In the genomic region with DNA sequence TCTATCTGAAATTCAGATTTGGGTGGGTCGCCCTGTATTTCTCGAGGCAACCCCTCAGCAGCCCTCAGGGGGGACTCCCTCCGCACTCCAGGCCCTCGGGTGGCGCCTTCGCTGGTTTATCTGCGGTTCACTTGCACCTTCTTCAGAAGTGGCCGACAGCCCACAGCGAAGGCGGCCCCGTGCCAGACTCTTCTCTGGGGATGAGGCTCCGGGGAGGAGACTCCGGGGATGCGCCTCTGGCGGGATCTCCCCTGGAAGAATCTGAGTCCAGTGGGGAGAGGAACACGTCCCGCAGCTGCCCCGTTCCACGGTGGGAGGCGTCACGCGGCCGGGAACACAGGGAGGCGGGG, we compare ENCODE assay signal across 8 cellular contexts.
A peak's percentile ranks its signal among the peaks of the same experiment; 100 is the strongest.
DNase-seq lines count a peak whose midpoint lies in the region; ATAC-seq lines count a peak whose summit lies in the region.

No MANE protein-coding gene starts in this region.

- H3K4me1 ChIP-seq in effector memory CD4-positive, alpha-beta T cell (ENCODE audit: control insufficient read depth, insufficient read depth, low read length, poor library complexity, severe bottlenecking): peaks cover 4% of the 10 kb centered on the region
- H3K4me1 ChIP-seq in mucosa of stomach (ENCODE audit: control insufficient read depth, insufficient read depth, low read length) (no peaks in the 10 kb centered on the region), thymus (ENCODE audit: control insufficient read depth, insufficient read depth, low read length) (peaks cover 3% of the 10 kb centered on the region)

- H3K36me3 Mint-ChIP-seq in T-helper 2 cell treated with Interferon-gamma antibody and Interleukin-4, amounts not matched to agents 5 μg/mL and 100 μg/mL, for 36 hours (ENCODE audit: low read depth): no peaks in the 10 kb centered on the region

- no peak overlapping the region for H3K27ac Mint-ChIP-seq in T-helper 2 cell treated with Interferon-gamma antibody and Interleukin-4, amounts not matched to agents 5 μg/mL and 100 μg/mL, for 36 hours

- H3K27ac ChIP-seq in effector memory CD4-positive, alpha-beta T cell (ENCODE audit: insufficient read depth, low read length, poor library complexity, severe bottlenecking): no peak overlapping the region
- no peak overlapping the region for H3K27ac ChIP-seq in thymus (ENCODE audit: low read depth)

- H3K9me3 Mint-ChIP-seq in T-helper 2 cell treated with Interferon-gamma antibody and Interleukin-4, amounts not matched to agents 5 μg/mL and 100 μg/mL, for 36 hours: no peaks in the 10 kb centered on the region

- H3K4me3 ChIP-seq in effector memory CD4-positive, alpha-beta T cell (ENCODE audit: insufficient read depth, low read depth, low read length, poor library complexity, severe bottlenecking): peak overlapping the region; percentile 56
- peak overlapping the region; percentile 60 for H3K4me3 ChIP-seq in mucosa of stomach (ENCODE audit: low read length)
- H3K4me3 ChIP-seq in thymus (ENCODE audit: low read length): peak overlapping the region; percentile 60

- H3K4me3 Mint-ChIP-seq in T-helper 2 cell treated with Interferon-gamma antibody and Interleukin-4, amounts not matched to agents 5 μg/mL and 100 μg/mL, for 36 hours: peak overlapping the region; percentile 75

- H3K9ac ChIP-seq in mucosa of stomach (ENCODE audit: low read length): peak overlapping the region; percentile 69

- ATAC-seq in activated CD4-positive, CD25-positive, alpha-beta regulatory T cell treated with anti-CD3 and anti-CD28 coated beads, Interleukin-2, amount 50 U/mL, for 24 hours: peak; percentile 33 to 43
- peak; percentile 19 for ATAC-seq in HG03095 (IDR thresholded peaks at IDR 0.05; ENCODE audit: unreplicated experiment)

- 2% methylated on average over 24 of the region's 24 CpGs for WGBS in thymus

- H3K27me3 ChIP-seq in effector memory CD4-positive, alpha-beta T cell (replicated peaks; ENCODE audit: control insufficient read depth, insufficient read depth, low read length, poor library complexity, severe bottlenecking): no peaks in the 10 kb centered on the region
- peaks cover 5% of the 10 kb centered on the region for H3K27me3 ChIP-seq in mucosa of stomach (ENCODE audit: control insufficient read depth, insufficient read depth, low read length)
- no peaks in the 10 kb centered on the region for H3K27me3 ChIP-seq in thymus (ENCODE audit: control insufficient read depth, insufficient read depth)

- H3K27me3 Mint-ChIP-seq in T-helper 2 cell treated with Interferon-gamma antibody and Interleukin-4, amounts not matched to agents 5 μg/mL and 100 μg/mL, for 36 hours (ENCODE audit: low read depth): peaks cover 24% of the 10 kb centered on the region

- H3K36me3 ChIP-seq in effector memory CD4-positive, alpha-beta T cell (ENCODE audit: control insufficient read depth, insufficient read depth, low read length): no peaks in the 10 kb centered on the region
- H3K36me3 ChIP-seq in mucosa of stomach (ENCODE audit: control insufficient read depth, insufficient read depth, low read length): no peaks in the 10 kb centered on the region
- no peaks in the 10 kb centered on the region for H3K36me3 ChIP-seq in thymus (ENCODE audit: control insufficient read depth, insufficient read depth)

- H3K4me1 Mint-ChIP-seq in T-helper 2 cell treated with Interferon-gamma antibody and Interleukin-4, amounts not matched to agents 5 μg/mL and 100 μg/mL, for 36 hours (ENCODE audit: low read depth): peaks cover 3% of the 10 kb centered on the region

- no peak for DNase-seq in activated CD4-positive, CD25-positive, alpha-beta regulatory T cell treated with anti-CD3 and anti-CD28 coated beads, Interleukin-2, amount 50 U/mL, for 72 hours
- no peak for DNase-seq in T-helper 2 cell treated with Interferon-gamma antibody and Interleukin-4, amounts not matched to agents 5 μg/mL and 100 μg/mL, for 36 hours (ENCODE audit: low spot score)
- no peak for DNase-seq in effector memory CD4-positive, alpha-beta T cell
- no peak for DNase-seq in T1000 (lab: John Stamatoyannopoulos, UW)

- H3K9me3 ChIP-seq in effector memory CD4-positive, alpha-beta T cell (ENCODE audit: control insufficient read depth, low read length): no peaks in the 10 kb centered on the region
- H3K9me3 ChIP-seq in mucosa of stomach (ENCODE audit: control insufficient read depth, low read length) (no peaks in the 10 kb centered on the region), thymus (ENCODE audit: control insufficient read depth) (no peaks in the 10 kb centered on the region)
